Comparison of ENCODE assay signal across 18 cellular contexts in the genomic region with DNA sequence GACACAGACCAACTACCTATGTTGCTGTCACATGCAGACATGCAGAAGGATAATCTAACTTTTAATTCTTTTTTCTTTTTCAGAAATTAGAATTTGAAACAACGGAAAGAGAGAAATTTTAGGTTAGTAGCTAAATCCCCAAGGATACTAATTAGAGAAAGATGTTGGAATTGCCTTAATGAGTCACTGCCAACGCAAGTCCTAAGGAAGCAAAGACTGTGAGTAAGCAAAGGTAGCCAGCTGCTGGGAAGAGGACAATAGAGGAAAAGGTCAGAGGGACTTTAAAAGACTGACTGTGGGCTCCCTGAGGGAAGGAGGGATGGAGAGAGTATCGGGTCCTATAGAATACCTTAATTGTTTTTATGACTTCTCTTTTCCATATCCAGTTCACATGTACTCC.
DNase-seq lines count a peak whose midpoint lies in the region; ATAC-seq and TF ChIP-seq lines count a peak whose summit lies in the region.
"Had no signal": no experiment of that assay in that cellular context is flagged by ENCODE, and none has a peak within 500 bp of the region (broad histone marks: within the 10 kb centered on the region; RNA-seq: fewer than 3 reads in every experiment).

No MANE protein-coding gene starts in this region.

- H3K27me3 ChIP-seq in trophoblast cell (ENCODE audit: insufficient read depth, low read length) = no peaks in the 10 kb centered on the region
- H3K27me3 ChIP-seq in endodermal cell (ENCODE audit: control insufficient read depth, insufficient read depth, low read length, poor library complexity, severe bottlenecking) = no peaks in the 10 kb centered on the region
- H3K27me3 ChIP-seq: right atrium auricular region had no signal

- H3K36me3 ChIP-seq in trophoblast cell (ENCODE audit: control insufficient read depth in 1 of 2, insufficient read depth in 2 of 2, low read length in 2 of 2) = no peaks in the 10 kb centered on the region
- no peaks in the 10 kb centered on the region for H3K36me3 ChIP-seq in endodermal cell (ENCODE audit: control insufficient read depth, insufficient read depth, low read length)
- H3K36me3 ChIP-seq: right atrium auricular region had no signal

- WGBS in trophoblast cell (ENCODE audit: extremely low coverage, insufficient coverage, insufficient read length) = no CpG with 5 or more reads among the region's 3 CpGs
- 85% methylated on average over 2 of the region's 3 CpGs for WGBS in endodermal cell (ENCODE audit: insufficient coverage in 1 of 2, insufficient read length in 1 of 2), 2 experiments

- no peak overlapping the region for H2BK12ac ChIP-seq in trophoblast cell (ENCODE audit: low read length)

- intact Hi-C loops in Right ventricle myocardium inferior (cut with DNase I) = no loop called here

- no peaks in the 10 kb centered on the region for H3K9me3 ChIP-seq in trophoblast cell (ENCODE audit: insufficient read depth, low read depth, low read length)
- H3K9me3 ChIP-seq in endodermal cell (ENCODE audit: control insufficient read depth, low read length) = no peaks in the 10 kb centered on the region
- H3K9me3 ChIP-seq: right atrium auricular region had no signal

- H3K9ac ChIP-seq in trophoblast cell (ENCODE audit: low read length) (no peak overlapping the region), endodermal cell (ENCODE audit: extremely low read depth, low read length, poor library complexity, severe bottlenecking) (no peak overlapping the region)

- no peak overlapping the region for H2BK120ac ChIP-seq in trophoblast cell (ENCODE audit: insufficient read depth, low read length, poor library complexity)

- no peak overlapping the region for H3K4me3 Mint-ChIP-seq in endodermal cell
- H3K4me3 Mint-ChIP-seq: activated CD8-positive, alpha-beta T cell treated with anti-CD3 and anti-CD28 coated beads, Interleukin-2, amount 10 ng/mL, durations not matched to agents 7 days and 5 days; CD4-positive, alpha-beta T cell; naive thymus-derived CD4-positive, alpha-beta T cell; stimulated activated naive CD8-positive, alpha-beta T cell treated with anti-CD3 and anti-CD28 coated beads, Interleukin-15, amount 100 ng/mL, for 72 hours had no signal

- H3K9me3 Mint-ChIP-seq in endodermal cell = no peaks in the 10 kb centered on the region
- H3K9me3 Mint-ChIP-seq: stimulated activated naive CD8-positive, alpha-beta T cell treated with anti-CD3 and anti-CD28 coated beads, Interleukin-15, amount 100 ng/mL, for 72 hours had no signal

- DNase-seq in EL (peak; percentile 84), RPMI7951 (ENCODE audit: low read depth) (peak; percentile 82), trophoblast cell (peak; percentile 29 to 62), endodermal cell (no peak), GF-D8 (lab: John Stamatoyannopoulos, UW) (no peak), Right ventricle myocardium inferior (ENCODE audit: missing footprints) (no peak), NCI-H187 treated with DMSO at 0.1 percent for 48 hours (lab: John Stamatoyannopoulos, UW) (no peak)
- DNase-seq: activated CD8-positive, alpha-beta T cell treated with anti-CD3 and anti-CD28 coated beads, Interleukin-2, amount 10 ng/mL, durations not matched to agents 7 days and 5 days; activated gamma-delta T cell; CD4-positive, alpha-beta T cell; kidney; naive thymus-derived CD4-positive, alpha-beta T cell; NCI-H1417; NCI-H510A; SHP77; stimulated activated naive CD8-positive, alpha-beta T cell treated with anti-CD3 and anti-CD28 coated beads, Interleukin-15, amount 100 ng/mL, for 72 hours had no signal

- no peaks in the 10 kb centered on the region for H3K27me3 Mint-ChIP-seq in endodermal cell (ENCODE audit: insufficient read depth)
- H3K27me3 Mint-ChIP-seq: stimulated activated naive CD8-positive, alpha-beta T cell treated with anti-CD3 and anti-CD28 coated beads, Interleukin-15, amount 100 ng/mL, for 72 hours had no signal

- H3K36me3 Mint-ChIP-seq in endodermal cell (ENCODE audit: low read depth) = no peaks in the 10 kb centered on the region
- H3K36me3 Mint-ChIP-seq: naive thymus-derived CD4-positive, alpha-beta T cell had no signal

- H4K12ac ChIP-seq in trophoblast cell (ENCODE audit: low read depth, low read length) = no peak overlapping the region

- H3K4ac ChIP-seq in trophoblast cell (ENCODE audit: low read depth, low read length) = no peak overlapping the region

- no peak overlapping the region for H4K91ac ChIP-seq in trophoblast cell (ENCODE audit: low read depth, low read length)

- no peak overlapping the region for H3K4me3 ChIP-seq in trophoblast cell (ENCODE audit: low read depth, low read length)
- no peak overlapping the region for H3K4me3 ChIP-seq in endodermal cell (ENCODE audit: low read length)
- H3K4me3 ChIP-seq: right atrium auricular region had no signal

- no peak overlapping the region for H3K23ac ChIP-seq in trophoblast cell (ENCODE audit: low read length)

- no peak overlapping the region for H3K18ac ChIP-seq in trophoblast cell (ENCODE audit: low read length)

- H3K4me1 ChIP-seq in trophoblast cell (ENCODE audit: control insufficient read depth in 1 of 2, insufficient read depth in 2 of 2, low read length in 2 of 2) (no peaks in the 10 kb centered on the region), endodermal cell (ENCODE audit: control insufficient read depth, insufficient read depth, low read length) (peaks cover 15% of the 10 kb centered on the region)

- H4K8ac ChIP-seq in trophoblast cell (ENCODE audit: low read depth, low read length) = no peak overlapping the region

- no peak overlapping the region for H3K27ac ChIP-seq in trophoblast cell (ENCODE audit: low read depth, low read length)
- H3K27ac ChIP-seq in endodermal cell (ENCODE audit: low read depth, low read length) = no peak overlapping the region

- H3K27ac Mint-ChIP-seq in endodermal cell = no peak overlapping the region
- H3K27ac Mint-ChIP-seq: activated CD8-positive, alpha-beta T cell treated with anti-CD3 and anti-CD28 coated beads, Interleukin-2, amount 10 ng/mL, durations not matched to agents 7 days and 5 days; CD4-positive, alpha-beta T cell; naive thymus-derived CD4-positive, alpha-beta T cell; stimulated activated naive CD8-positive, alpha-beta T cell treated with anti-CD3 and anti-CD28 coated beads, Interleukin-15, amount 100 ng/mL, for 72 hours had no signal

- H2BK5ac ChIP-seq in trophoblast cell (ENCODE audit: low read depth, low read length, poor library complexity) = no peak overlapping the region

- H3K79me1 ChIP-seq in trophoblast cell (ENCODE audit: low read length) = peaks cover 1% of the 10 kb centered on the region

- H3K4me1 Mint-ChIP-seq in endodermal cell = peaks cover 38% of the 10 kb centered on the region
- H3K4me1 Mint-ChIP-seq: naive thymus-derived CD4-positive, alpha-beta T cell; stimulated activated naive CD8-positive, alpha-beta T cell treated with anti-CD3 and anti-CD28 coated beads, Interleukin-15, amount 100 ng/mL, for 72 hours had no signal

- ATAC-seq in esophagus mucosa (peak; percentile 57), Right ventricle myocardium inferior (no peak)
- ATAC-seq: activated CD8-positive, alpha-beta T cell treated with anti-CD3 and anti-CD28 coated beads, Interleukin-2, amount 10 ng/mL, durations not matched to agents 7 days and 5 days; naive thymus-derived CD4-positive, alpha-beta T cell; stimulated activated naive CD8-positive, alpha-beta T cell treated with anti-CD3 and anti-CD28 coated beads, Interleukin-15, amount 100 ng/mL, for 72 hours had no signal

- no peak overlapping the region for H2AFZ ChIP-seq in trophoblast cell (ENCODE audit: insufficient read depth, low read length, poor library complexity)

- H3K14ac ChIP-seq in trophoblast cell (ENCODE audit: low read length) = no peak overlapping the region

- no peak overlapping the region for H2AK5ac ChIP-seq in trophoblast cell (ENCODE audit: low read length)

- no peaks in the 10 kb centered on the region for H3K79me2 ChIP-seq in trophoblast cell (ENCODE audit: control insufficient read depth, insufficient read depth, low read length, poor library complexity)

- TF ChIP-seq CTCF in endodermal cell (conservative IDR thresholded peaks at IDR 0.05) = no peak

- H3K4me2 ChIP-seq in trophoblast cell (ENCODE audit: low read length) = no peak overlapping the region

Comparison
In these comparisons a context has a peak if more than half of its experiments do, and no peak if none do; other contexts are left out.
1. DNase-seq: peak in EL (single experiment), RPMI7951 (single experiment) and trophoblast cell (2 of 2); none in endodermal cell (single experiment), GF-D8 (single experiment), Right ventricle myocardium inferior (single experiment) and NCI-H187 treated with DMSO at 0.1 percent for 48 hours (single experiment).